Comparison of ENCODE assay signal across 10 cellular contexts in the genomic region with DNA sequence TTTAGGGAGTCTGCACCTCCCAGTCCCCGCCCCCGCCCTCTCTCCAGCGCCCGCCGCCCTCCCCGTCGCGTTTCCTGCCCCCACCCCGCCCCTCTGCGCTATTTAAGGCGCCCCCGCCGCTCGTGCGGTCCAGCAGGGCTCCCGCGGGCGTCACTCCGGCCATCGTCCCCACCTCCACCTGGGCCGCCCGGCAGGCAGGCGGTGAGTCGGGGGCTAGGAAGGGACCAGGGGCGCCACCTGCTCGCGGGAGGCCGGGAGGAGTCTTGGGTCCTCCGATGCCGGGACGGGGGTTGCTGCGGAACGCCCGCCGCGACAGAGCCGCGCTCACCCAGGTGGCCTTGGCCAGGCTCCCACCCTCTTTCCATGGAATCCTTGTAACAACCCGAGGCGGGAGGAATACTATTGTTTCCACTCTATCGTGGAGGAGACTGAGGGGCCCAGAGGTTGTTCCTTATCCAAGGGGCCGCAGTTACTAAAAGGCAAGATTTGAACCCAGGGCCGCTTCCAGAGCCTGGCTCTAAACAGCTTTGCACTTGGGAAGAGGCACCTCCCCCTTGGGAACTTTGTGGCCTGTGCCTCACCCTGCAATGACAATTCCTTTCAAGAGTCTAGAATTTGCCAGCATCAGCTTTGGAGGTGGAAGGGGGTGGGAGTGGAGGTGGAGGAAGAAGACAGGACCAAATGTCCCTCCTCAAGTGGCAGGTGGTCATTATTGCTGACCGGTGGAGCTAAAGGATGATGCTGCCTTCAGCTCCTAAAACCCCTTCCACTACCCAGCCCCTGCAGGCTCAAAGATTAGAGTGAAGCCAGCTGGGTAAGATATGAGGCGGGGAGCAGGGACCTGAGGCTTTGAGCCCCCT. TPM values are rescaled to one million over a fixed set of nuclear protein-coding genes. Genes with fewer than 3 reads are reported as not detected.
DNase-seq lines count a peak whose midpoint lies in the region; ATAC-seq and TF ChIP-seq lines count a peak whose summit lies in the region.
"Had no signal": no experiment of that assay in that cellular context is flagged by ENCODE, and none has a peak within 500 bp of the region (broad histone marks: within the 10 kb centered on the region; RNA-seq: fewer than 3 reads in every experiment).

A gene (plus strand): TSS at position 132 of the 860 bp plus-strand sequence. CDS start 1,215 bp downstream, outside the sequence.

- DNase-seq in CD4-positive, alpha-beta memory T cell = no peak
- peak; percentile 40 to 83 (median 72) for DNase-seq in right cardiac atrium
- DNase-seq in ovary = no peak
- no peak for DNase-seq in NAMALWA (ENCODE audit: low spot score)
- no peak for DNase-seq in NCI-H2171 treated with DMSO at 0.1 percent for 48 hours (lab: John Stamatoyannopoulos, UW)
- no peak for DNase-seq in mesenchymal stem cell
- DNase-seq: CD4-positive, alpha-beta T cell; foreskin fibroblast had no signal

- no peak within 1 kb of the TSS for H3K27ac Mint-ChIP-seq in CD4-positive, alpha-beta memory T cell
- no peak within 1 kb of the TSS for H3K27ac Mint-ChIP-seq in activated T-helper 17 cell treated with anti-CD3 and anti-CD28 coated beads, Interleukin-2, amount 50 U/mL, for 72 hours
- H3K27ac Mint-ChIP-seq: CD4-positive, alpha-beta T cell had no signal

- POLR2A ChIA-PET in CD4-positive, alpha-beta memory T cell (lab: Charles Lee; ENCODE audit: partially characterized antibody) = no interaction called here

- no peak within 1 kb of the TSS for H3K18ac ChIP-seq in mesenchymal stem cell (ENCODE audit: low read depth in 1 of 2, low read length in 2 of 2)

- no peak within 1 kb of the TSS for H2BK5ac ChIP-seq in mesenchymal stem cell (ENCODE audit: low read depth, low read length, poor library complexity, severe bottlenecking)

- no peak for TF ChIP-seq CTCF in ovary (IDR thresholded peaks at IDR 0.05)

- peaks cover 3 to 5% (median 4%) of the 10 kb centered on the region in 4 donors for H3K4me1 Mint-ChIP-seq in CD4-positive, alpha-beta memory T cell
- H3K4me1 Mint-ChIP-seq in activated T-helper 17 cell treated with anti-CD3 and anti-CD28 coated beads, Interleukin-2, amount 50 U/mL, for 72 hours = peaks cover 10% of the 10 kb centered on the region

- no peak within 1 kb of the TSS for H2BK120ac ChIP-seq in mesenchymal stem cell (ENCODE audit: low read depth, low read length)

- H3K4ac ChIP-seq in mesenchymal stem cell (ENCODE audit: low read depth in 1 of 2, low read length in 2 of 2) = no peak within 1 kb of the TSS

- ATAC-seq in activated T-helper 17 cell treated with anti-CD3 and anti-CD28 coated beads, Interleukin-2, amount 50 U/mL, for 72 hours (replicated peaks) = no peak
- ATAC-seq in right cardiac atrium = peak; percentile 44 to 70
- no peak for ATAC-seq in GM19397 (IDR thresholded peaks at IDR 0.05; ENCODE audit: unreplicated experiment)

- no peak within 1 kb of the TSS for H3K4me2 ChIP-seq in mesenchymal stem cell (ENCODE audit: low read length, poor library complexity, severe bottlenecking)

- H2BK12ac ChIP-seq in mesenchymal stem cell (ENCODE audit: low read length in 2 of 2) = no peak within 1 kb of the TSS

- H3K27ac ChIP-seq in CD4-positive, alpha-beta memory T cell (ENCODE audit: low read depth, low read length) = no peak within 1 kb of the TSS
- H3K27ac ChIP-seq in right cardiac atrium (ENCODE audit: low read length) (peak within 1 kb of the TSS; percentile 15), ovary (peak within 1 kb of the TSS; percentile 6 to 27), mesenchymal stem cell (ENCODE audit: low read length, poor library complexity, severe bottlenecking) (no peak within 1 kb of the TSS)

- no peaks in the 10 kb centered on the region for H3K79me1 ChIP-seq in mesenchymal stem cell (replicated peaks; ENCODE audit: low read length, poor library complexity, severe bottlenecking)

- intact Hi-C loops in CD4-positive, alpha-beta memory T cell (cut with micrococcal nuclease) = no loop called here
- intact Hi-C loops in right cardiac atrium (cut with DNase I) = loop anchor here in 1 of 4 donors (5.0 kb wide), 1 partner anchor 54 kb away; no protein-coding TSS in a partner anchor
- intact Hi-C loops in ovary (cut with DNase I) = loop anchor here in 1 of 4 donors (5.0 kb wide), 1 partner anchor 59 kb away; no protein-coding TSS in a partner anchor

- no peaks in the 10 kb centered on the region for H3K36me3 ChIP-seq in CD4-positive, alpha-beta memory T cell (ENCODE audit: insufficient read depth, low read length)
- H3K36me3 ChIP-seq in ovary (no peaks in the 10 kb centered on the region), mesenchymal stem cell (ENCODE audit: control insufficient read depth in 1 of 2, insufficient read depth in 2 of 2, low read depth in 1 of 2, low read length in 2 of 2) (peaks cover 0 to 2% of the 10 kb centered on the region in 2 experiments)

- H3K9me3 ChIP-seq in CD4-positive, alpha-beta memory T cell (ENCODE audit: control insufficient read depth in 1 of 2, low read length in 2 of 2) = no peaks in the 10 kb centered on the region
- no peaks in the 10 kb centered on the region for H3K9me3 ChIP-seq in right cardiac atrium (ENCODE audit: control insufficient read depth, low read length)
- no peaks in the 10 kb centered on the region for H3K9me3 ChIP-seq in ovary
- H3K9me3 ChIP-seq in mesenchymal stem cell (ENCODE audit: control insufficient read depth, low read length) = peaks cover 5% of the 10 kb centered on the region

- 8% methylated on average over 45 of the region's 45 CpGs for WGBS in right cardiac atrium
- WGBS in ovary, 3 donors = 7 to 9% (median 8%) methylated on average over 38 to 45 of the region's 45 CpGs
- WGBS in mesenchymal stem cell = 17% methylated on average over 36 of the region's 45 CpGs

- H3K4me3 ChIP-seq in CD4-positive, alpha-beta memory T cell (ENCODE audit: low read length in 2 of 2) = no peak within 1 kb of the TSS
- peak within 1 kb of the TSS; percentile 45 for H3K4me3 ChIP-seq in right cardiac atrium (ENCODE audit: low read length)
- H3K4me3 ChIP-seq in ovary = peak within 1 kb of the TSS; percentile 26
- no peak within 1 kb of the TSS for H3K4me3 ChIP-seq in mesenchymal stem cell (ENCODE audit: insufficient read depth in 1 of 2, low read depth in 1 of 2, low read length in 2 of 2)

- H2AK5ac ChIP-seq in mesenchymal stem cell (ENCODE audit: low read length, severe bottlenecking) = no peak within 1 kb of the TSS

- TF ChIP-seq POLR2A in ovary (IDR thresholded peaks at IDR 0.05) = no peak

- H2BK15ac ChIP-seq in mesenchymal stem cell (ENCODE audit: low read depth, poor library complexity, severe bottlenecking) = no peak within 1 kb of the TSS

- no peak within 1 kb of the TSS for H3K9ac ChIP-seq in mesenchymal stem cell (ENCODE audit: low read length)

- peaks cover 0 to 7% of the 10 kb centered on the region in 2 donors for H3K36me3 Mint-ChIP-seq in CD4-positive, alpha-beta memory T cell
- no peaks in the 10 kb centered on the region for H3K36me3 Mint-ChIP-seq in activated T-helper 17 cell treated with anti-CD3 and anti-CD28 coated beads, Interleukin-2, amount 50 U/mL, for 72 hours (ENCODE audit: low read depth)

- H3K23ac ChIP-seq in mesenchymal stem cell (ENCODE audit: low read length in 2 of 2) = no peak within 1 kb of the TSS

- H3K14ac ChIP-seq in mesenchymal stem cell (ENCODE audit: low read length in 2 of 2) = no peak within 1 kb of the TSS

- TF ChIP-seq EP300 in ovary (IDR thresholded peaks at IDR 0.05) = no peak

- H2AFZ ChIP-seq in mesenchymal stem cell (ENCODE audit: low read depth, low read length) = no peak within 1 kb of the TSS

- peaks cover 9% of the 10 kb centered on the region for H3K27me3 ChIP-seq in CD4-positive, alpha-beta memory T cell (ENCODE audit: insufficient read depth, low read length)
- H3K27me3 ChIP-seq in right cardiac atrium (ENCODE audit: control insufficient read depth, insufficient read depth) (no peaks in the 10 kb centered on the region), ovary (no peaks in the 10 kb centered on the region), mesenchymal stem cell (ENCODE audit: control insufficient read depth in 1 of 2, insufficient read depth in 1 of 2, low read length in 2 of 2) (peaks cover 26 to 67% of the 10 kb centered on the region in 2 experiments)

- peaks cover 15 to 30% of the 10 kb centered on the region in 2 donors for H3K27me3 Mint-ChIP-seq in CD4-positive, alpha-beta memory T cell
- H3K27me3 Mint-ChIP-seq in activated T-helper 17 cell treated with anti-CD3 and anti-CD28 coated beads, Interleukin-2, amount 50 U/mL, for 72 hours = peaks cover 22% of the 10 kb centered on the region

- peak within 1 kb of the TSS; percentile 21 to 70 (median 62) for H3K4me3 Mint-ChIP-seq in CD4-positive, alpha-beta memory T cell
- H3K4me3 Mint-ChIP-seq in activated T-helper 17 cell treated with anti-CD3 and anti-CD28 coated beads, Interleukin-2, amount 50 U/mL, for 72 hours = peak within 1 kb of the TSS; percentile 42
- H3K4me3 Mint-ChIP-seq: CD4-positive, alpha-beta T cell had no signal

- no peak within 1 kb of the TSS for H4K8ac ChIP-seq in mesenchymal stem cell (ENCODE audit: low read length)

- no peaks in the 10 kb centered on the region for H3K9me3 Mint-ChIP-seq in CD4-positive, alpha-beta memory T cell
- no peaks in the 10 kb centered on the region for H3K9me3 Mint-ChIP-seq in activated T-helper 17 cell treated with anti-CD3 and anti-CD28 coated beads, Interleukin-2, amount 50 U/mL, for 72 hours
- H3K9me3 Mint-ChIP-seq: CD4-positive, alpha-beta T cell had no signal

- no peaks in the 10 kb centered on the region for H3K4me1 ChIP-seq in CD4-positive, alpha-beta memory T cell (ENCODE audit: insufficient read depth, low read length)
- no peaks in the 10 kb centered on the region for H3K4me1 ChIP-seq in right cardiac atrium (ENCODE audit: control insufficient read depth, insufficient read depth, low read length)
- peaks cover 1% of the 10 kb centered on the region for H3K4me1 ChIP-seq in ovary (ENCODE audit: insufficient read depth)
- no peaks in the 10 kb centered on the region for H3K4me1 ChIP-seq in mesenchymal stem cell (ENCODE audit: control insufficient read depth, insufficient read depth, low read depth, low read length)

- CTCF ChIA-PET in CD4-positive, alpha-beta memory T cell (lab: Charles Lee; ENCODE audit: partially characterized antibody) = no interaction called here

- no peak within 1 kb of the TSS for H4K91ac ChIP-seq in mesenchymal stem cell (ENCODE audit: low read length)

RNA-seq across cellular contexts. Expression of the gene that starts here (rescaled TPM):
- not detected for total RNA-seq in CD4-positive, alpha-beta memory T cell
- not detected for polyA plus RNA-seq in CD4-positive, alpha-beta memory T cell
- not detected for total RNA-seq in activated T-helper 17 cell treated with anti-CD3 and anti-CD28 coated beads, Interleukin-2, amount 50 U/mL, for 72 hours
- 10 to 100 TPM; 18.0 to 31.4 (median 27.0) TPM for total RNA-seq in right cardiac atrium
- polyA plus RNA-seq in right cardiac atrium = 28.0 TPM
- 100 to 1,000 TPM in 1 of 7 donors, 10 to 100 TPM in 2, 1 to 10 TPM in 4; 4.9 to 149 (median 9.5) TPM for total RNA-seq in ovary
- 10 to 100 TPM in 1 of 2 donors, 1 to 10 TPM in 1; 7.9 to 19.4 TPM for polyA plus RNA-seq in ovary
- not detected for polyA plus RNA-seq in mesenchymal stem cell (2013, experiment 1 of 2)
- not detected for polyA plus RNA-seq in mesenchymal stem cell (2013, experiment 2 of 2)
- total RNA-seq: CD4-positive, alpha-beta T cell had no signal

Comparison
In these comparisons a context has a peak if more than half of its experiments do, and no peak if none do; other contexts are left out.
1. RNA of the gene that starts here (total RNA-seq): 18.0 to 31.4 TPM in right cardiac atrium and 4.9 to 149 TPM in ovary; not detected in activated T-helper 17 cell treated with anti-CD3 and anti-CD28 coated beads, Interleukin-2, amount 50 U/mL, for 72 hours and not detected in CD4-positive, alpha-beta memory T cell; every median in the first group is over 4 times any median in the second.
2. RNA of the gene that starts here (polyA plus RNA-seq): 28.0 TPM in right cardiac atrium (single experiment) and 7.9 to 19.4 TPM in ovary; not detected in CD4-positive, alpha-beta memory T cell; every median in the first group is over 4 times any median in the second.
3. DNase-seq: peak in right cardiac atrium (3 of 3); none in CD4-positive, alpha-beta memory T cell (0 of 5), ovary (0 of 5), NAMALWA (single experiment), NCI-H2171 treated with DMSO at 0.1 percent for 48 hours (single experiment) and mesenchymal stem cell (single experiment).
4. H3K27ac ChIP-seq: peak in right cardiac atrium (single experiment) and ovary (2 of 2); none in CD4-positive, alpha-beta memory T cell (single experiment) and mesenchymal stem cell (single experiment).
5. H3K4me3 ChIP-seq: peak in right cardiac atrium (single experiment) and ovary (single experiment); none in CD4-positive, alpha-beta memory T cell (0 of 2) and mesenchymal stem cell (0 of 2).
6. ATAC-seq: peak in right cardiac atrium (2 of 2); none in activated T-helper 17 cell treated with anti-CD3 and anti-CD28 coated beads, Interleukin-2, amount 50 U/mL, for 72 hours (single experiment) and GM19397 (single experiment).